Comparison of ENCODE assay signal across 19 cellular contexts in the genomic region with DNA sequence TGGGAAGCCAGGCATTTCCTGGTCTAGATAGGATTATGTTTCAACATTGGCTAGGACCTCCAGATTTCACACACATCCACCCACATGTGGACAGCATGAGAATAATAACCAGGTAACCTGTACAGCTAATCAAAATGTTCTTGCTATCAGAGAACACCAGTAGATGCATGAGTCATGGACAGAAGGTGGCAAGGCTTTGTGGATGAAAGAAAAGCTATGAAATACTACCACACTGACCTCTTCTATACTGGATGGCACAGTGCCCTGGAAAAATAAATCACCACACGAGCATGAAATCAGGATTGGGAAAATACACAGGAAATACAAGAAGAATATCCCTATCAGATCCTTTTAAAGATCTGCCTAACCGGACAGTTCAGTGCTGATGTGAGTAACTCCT.
DNase-seq lines count a peak whose midpoint lies in the region; ATAC-seq and TF ChIP-seq lines count a peak whose summit lies in the region.
"Had no signal": no experiment of that assay in that cellular context is flagged by ENCODE, and none has a peak within 500 bp of the region (broad histone marks: within the 10 kb centered on the region; RNA-seq: fewer than 3 reads in every experiment).

No MANE protein-coding gene starts in this region.

- H3K4me1 ChIP-seq in tibial nerve: peaks cover 0 to 20% (median 2%) of the 10 kb centered on the region in 4 donors
- H3K4me1 ChIP-seq: gastroesophageal sphincter had no signal

- no peak for TF ChIP-seq POLR2A in tibial nerve (IDR thresholded peaks at IDR 0.05)

- no peaks in the 10 kb centered on the region for H3K9me3 ChIP-seq in tibial nerve
- H3K9me3 ChIP-seq: BLaER1, gastroesophageal sphincter, thyroid gland had no signal

- H3K27ac ChIP-seq in VCaP (peak overlapping the region; percentile 69), tibial nerve (no peak overlapping the region)
- H3K27ac ChIP-seq: 22Rv1, BLaER1, gastroesophageal sphincter, HL-60, thyroid gland had no signal

- DNase-seq in DMS153 (lab: John Stamatoyannopoulos, UW) (peak; percentile 48), DMS153 treated with DMSO at 0.1 percent for 48 hours (lab: John Stamatoyannopoulos, UW; ENCODE audit: unreplicated experiment) (no peak), fibroblast of villous mesenchyme (ENCODE audit: low read depth) (peak; percentile 2), renal cortical epithelial cell (ENCODE audit: low read depth) (peak; percentile 71), ecto neural progenitor cell (ENCODE audit: low spot score) (no peak), tibial nerve (ENCODE audit: low spot score in 2 of 2) (no peak)
- DNase-seq: activated CD4-positive, CD25-positive, alpha-beta regulatory T cell; activated CD8-positive, alpha-beta memory T cell treated with anti-CD3 and anti-CD28 coated beads, Interleukin-2, amount 10 ng/mL, durations not matched to agents 7 days and 5 days; activated gamma-delta T cell treated with Interleukin-2 at 50 U/mL for 16 hours; DMS79 treated with DMSO at 0.1 percent for 48 hours; NCI-H1436 treated with DMSO at 0.1 percent for 48 hours; NCI-H510A; thyroid gland had no signal

- H3K27me3 ChIP-seq in tibial nerve: no peaks in the 10 kb centered on the region
- H3K27me3 ChIP-seq: BLaER1, gastroesophageal sphincter, thyroid gland had no signal

- WGBS in tibial nerve, 2 donors: 42 to 50% methylated on average over 2 of the region's 2 CpGs

- H3K4me3 ChIP-seq in fibroblast of villous mesenchyme (ENCODE audit: low read depth, low read length) (no peak overlapping the region), tibial nerve (no peak overlapping the region)
- H3K4me3 ChIP-seq: BLaER1, gastroesophageal sphincter, thyroid gland had no signal

- no peak for ATAC-seq in HG03469 (IDR thresholded peaks at IDR 0.05; ENCODE audit: unreplicated experiment)
- ATAC-seq: activated CD8-positive, alpha-beta memory T cell treated with anti-CD3 and anti-CD28 coated beads, Interleukin-2, amount 10 ng/mL, durations not matched to agents 7 days and 5 days; gastroesophageal sphincter had no signal

- TF ChIP-seq CTCF in VCaP (conservative IDR thresholded peaks at IDR 0.05) (no peak), fibroblast of villous mesenchyme (IDR thresholded peaks at IDR 0.05; ENCODE audit: insufficient read depth, low read depth, low read length) (no peak), tibial nerve (IDR thresholded peaks at IDR 0.05) (no peak)

- no peaks in the 10 kb centered on the region for H3K36me3 ChIP-seq in tibial nerve
- H3K36me3 ChIP-seq: BLaER1, gastroesophageal sphincter, thyroid gland had no signal

- no peak for TF ChIP-seq EP300 in tibial nerve (IDR thresholded peaks at IDR 0.05)

Comparison
In these comparisons a context has a peak if more than half of its experiments do, and no peak if none do; other contexts are left out.
1. DNase-seq: peak in DMS153 (single experiment), fibroblast of villous mesenchyme (single experiment) and renal cortical epithelial cell (single experiment); none in DMS153 treated with DMSO at 0.1 percent for 48 hours (single experiment), ecto neural progenitor cell (single experiment) and tibial nerve (0 of 2).